Comparison of ENCODE assay signal across 9 cellular contexts in the genomic region with DNA sequence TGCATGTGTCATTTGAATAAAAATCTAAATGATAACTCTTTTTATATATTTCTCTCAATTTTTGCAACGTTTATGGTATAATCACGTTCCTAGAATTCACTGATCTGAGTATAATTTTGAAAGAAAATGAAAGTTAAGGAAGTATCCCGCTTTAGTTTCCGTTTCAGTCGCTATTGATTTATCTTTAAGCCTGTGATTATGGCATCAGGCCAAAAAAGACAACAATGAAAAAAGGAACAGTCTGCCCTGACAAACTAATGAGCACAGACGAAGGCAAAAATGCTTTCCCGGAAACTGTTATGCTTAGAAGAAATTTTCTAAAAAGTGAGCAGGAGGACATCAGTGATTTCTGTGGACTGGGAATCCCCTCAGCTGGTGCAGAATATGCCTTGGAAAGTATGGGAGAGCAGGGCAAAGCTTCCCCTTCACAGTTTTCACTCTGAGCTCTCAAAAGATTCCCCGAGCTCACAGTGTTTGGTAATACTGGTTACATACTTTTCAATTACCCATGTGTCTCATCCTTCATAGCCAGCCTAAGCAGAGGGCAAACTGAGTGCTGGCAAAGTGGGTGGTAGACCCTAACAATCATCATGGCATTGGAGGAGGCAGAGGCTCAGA. TPM values are rescaled to one million over a fixed set of nuclear protein-coding genes. Genes with fewer than 3 reads are reported as not detected.
A peak's percentile ranks its signal among the peaks of the same experiment; 100 is the strongest.
DNase-seq lines count a peak whose midpoint lies in the region; ATAC-seq, FAIRE-seq and TF ChIP-seq lines count a peak whose summit lies in the region.
"Had no signal": no experiment of that assay in that cellular context is flagged by ENCODE, and none has a peak within 500 bp of the region (broad histone marks: within the 10 kb centered on the region; RNA-seq: fewer than 3 reads in every experiment).

No MANE protein-coding gene starts in this region.

- peak overlapping the region; percentile 38 for H3K4me3 Mint-ChIP-seq in CD8-positive, alpha-beta T cell
- H3K4me3 Mint-ChIP-seq in endothelial cell (ENCODE audit: unreplicated experiment) = no peak overlapping the region

- H3K9me3 Mint-ChIP-seq in CD8-positive, alpha-beta T cell = no peaks in the 10 kb centered on the region
- H3K9me3 Mint-ChIP-seq in endothelial cell (ENCODE audit: unreplicated experiment) = no peaks in the 10 kb centered on the region

- no peaks in the 10 kb centered on the region for H3K9me1 ChIP-seq in K562 (ENCODE audit: control insufficient read depth, insufficient read depth, low read length)

- H3K4me1 Mint-ChIP-seq in CD8-positive, alpha-beta T cell (ENCODE audit: low read depth) = peaks cover 7% of the 10 kb centered on the region
- H3K4me1 Mint-ChIP-seq in endothelial cell (ENCODE audit: unreplicated experiment) = no peaks in the 10 kb centered on the region

- H3K23ac ChIP-seq in mesenchymal stem cell (ENCODE audit: low read length in 2 of 2) = no peak overlapping the region

- in situ Hi-C loops in K562 (cut with MboI) = no loop called here

- H2BK12ac ChIP-seq in mesenchymal stem cell (ENCODE audit: low read length in 2 of 2) = no peak overlapping the region

- no peak overlapping the region for H3K27ac ChIP-seq in CD8-positive, alpha-beta T cell (ENCODE audit: low read depth, low read length)
- H3K27ac ChIP-seq in K562 (ENCODE audit: extremely low read depth, low read depth, low read length) (no peak overlapping the region), mesenchymal stem cell (ENCODE audit: low read length, poor library complexity, severe bottlenecking) (no peak overlapping the region)

- intact Hi-C loops in CD8-positive, alpha-beta T cell (cut with DNase I, micrococcal nuclease) = no loop called here
- intact Hi-C loops in K562 (cut with micrococcal nuclease) = no loop called here

- H3K36me3 Mint-ChIP-seq in CD8-positive, alpha-beta T cell = no peaks in the 10 kb centered on the region
- H3K36me3 Mint-ChIP-seq in endothelial cell (ENCODE audit: low read depth, unreplicated experiment) = no peaks in the 10 kb centered on the region

- H3K9me3 ChIP-seq in CD8-positive, alpha-beta T cell (ENCODE audit: low read length) = no peaks in the 10 kb centered on the region
- H3K9me3 ChIP-seq in K562 (replicated peaks; ENCODE audit: control insufficient read depth, insufficient read depth, low read depth, low read length) (no peaks in the 10 kb centered on the region), mesenchymal stem cell (ENCODE audit: control insufficient read depth, low read length) (no peaks in the 10 kb centered on the region)

- TF ChIP-seq CTCF in CD8-positive, alpha-beta T cell (IDR thresholded peaks at IDR 0.05) = no peak
- TF ChIP-seq CTCF in K562 (IDR thresholded peaks at IDR 0.05 in 2 of 3, conservative IDR thresholded peaks at IDR 0.05 in 1 of 3; ENCODE audit: insufficient read depth in 2 of 3, low read depth in 1 of 3, low read length in 3 of 3) = no peak
- no peak for TF ChIP-seq CTCF in endothelial cell (IDR thresholded peaks at IDR 0.05; ENCODE audit: unreplicated experiment)

- WGBS in K562 (ENCODE audit: insufficient coverage, low coverage, missing lambda C conversion rate) = 4% methylated on average over 8 of the region's 8 CpGs
- whole genome bisulfite sequencing in mesenchymal stem cell = 91% methylated on average over 8 of the region's 8 CpGs

- peak overlapping the region in 1 of 2 experiments; percentile 12 for H3K18ac ChIP-seq in mesenchymal stem cell (ENCODE audit: low read depth in 1 of 2, low read length in 2 of 2)

- TF ChIP-seq RAD21 in K562 (CRISPR knock-in tag; conservative IDR thresholded peaks at IDR 0.05 in 1 of 2, IDR thresholded peaks at IDR 0.05 in 1 of 2) = no peak

- H3K79me2 ChIP-seq in K562 (ENCODE audit: control insufficient read depth, insufficient read depth, low read length) = no peaks in the 10 kb centered on the region

- H4K91ac ChIP-seq in mesenchymal stem cell (ENCODE audit: low read length) = no peak overlapping the region

- H4K8ac ChIP-seq in mesenchymal stem cell (ENCODE audit: low read length) = no peak overlapping the region

- no peaks in the 10 kb centered on the region for H4K20me1 ChIP-seq in K562 (replicated peaks; ENCODE audit: control insufficient read depth, insufficient read depth, low read length)

- H3K27ac Mint-ChIP-seq in CD8-positive, alpha-beta T cell = no peak overlapping the region
- no peak overlapping the region for H3K27ac Mint-ChIP-seq in endothelial cell (ENCODE audit: unreplicated experiment)

- POLR2A ChIA-PET in CD8-positive, alpha-beta T cell (lab: Charles Lee) = no interaction called here
- POLR2A ChIA-PET in K562 (lab: Yijun Ruan, JAX) = interaction anchor here (0.9 kb wide), 1 partner anchor 9 kb away, joined by 3 read pairs; no protein-coding TSS in a partner anchor

- H2BK15ac ChIP-seq in mesenchymal stem cell (ENCODE audit: low read depth, poor library complexity, severe bottlenecking) = no peak overlapping the region

- H3K27me3 ChIP-seq in CD8-positive, alpha-beta T cell (ENCODE audit: insufficient read depth, low read length) = no peaks in the 10 kb centered on the region
- peaks cover 0 to under 1% of the 10 kb centered on the region in 2 experiments; a peak in 1 of 5 replicates for H3K27me3 ChIP-seq in K562 (ENCODE audit: control insufficient read depth in 2 of 2, insufficient read depth in 2 of 2, low read length in 2 of 2)
- peaks cover 0 to 5% of the 10 kb centered on the region in 2 experiments for H3K27me3 ChIP-seq in mesenchymal stem cell (ENCODE audit: control insufficient read depth in 1 of 2, insufficient read depth in 1 of 2, low read length in 2 of 2)

- H3K36me3 ChIP-seq in CD8-positive, alpha-beta T cell (ENCODE audit: insufficient read depth, low read length) = no peaks in the 10 kb centered on the region
- H3K36me3 ChIP-seq in K562 (ENCODE audit: control insufficient read depth, insufficient read depth, low read length) (no peaks in the 10 kb centered on the region), mesenchymal stem cell (ENCODE audit: control insufficient read depth in 1 of 2, insufficient read depth in 2 of 2, low read depth in 1 of 2, low read length in 2 of 2) (no peaks in the 10 kb centered on the region)

- H2BK5ac ChIP-seq in mesenchymal stem cell (ENCODE audit: low read depth, low read length, poor library complexity, severe bottlenecking) = no peak overlapping the region

- TF ChIP-seq EP300 in K562 (IDR thresholded peaks at IDR 0.05; ENCODE audit: low read length) = no peak

- H3K4me3 ChIP-seq in CD8-positive, alpha-beta T cell (ENCODE audit: low read depth, low read length) = peak overlapping the region; percentile 31
- H3K4me3 ChIP-seq in K562 = no peak overlapping the region
- H3K4me3 ChIP-seq in mesenchymal stem cell (ENCODE audit: insufficient read depth in 1 of 2, low read depth in 1 of 2, low read length in 2 of 2) = peak overlapping the region in 1 of 2 experiments; percentile 68

- H3K27me3 Mint-ChIP-seq in CD8-positive, alpha-beta T cell (ENCODE audit: low read depth) = no peaks in the 10 kb centered on the region
- no peaks in the 10 kb centered on the region for H3K27me3 Mint-ChIP-seq in endothelial cell (ENCODE audit: unreplicated experiment)

- H3K4me1 ChIP-seq in CD8-positive, alpha-beta T cell (ENCODE audit: insufficient read depth, low read length) = peaks cover 5% of the 10 kb centered on the region
- H3K4me1 ChIP-seq in K562 (replicated peaks in 1 of 2; ENCODE audit: control insufficient read depth in 2 of 2, insufficient read depth in 2 of 2, low read length in 2 of 2) (no peaks in the 10 kb centered on the region; a peak in 1 of 5 replicates), mesenchymal stem cell (ENCODE audit: control insufficient read depth, insufficient read depth, low read depth, low read length) (no peaks in the 10 kb centered on the region)

- DNase-seq in CD8-positive, alpha-beta T cell = no peak
- DNase-seq in NCI-H2029 (lab: John Stamatoyannopoulos, UW) (peak; percentile 35), K562 (ENCODE audit: extremely low read depth in 1 of 4, low spot score in 3 of 4) (no peak), mesenchymal stem cell (no peak), HTR-8/SVneo (ENCODE audit: insufficient read length, low spot score) (no peak), endothelial cell (ENCODE audit: low spot score) (no peak)
- DNase-seq: stimulated activated CD4-positive, alpha-beta T cell treated with anti-CD3 and anti-CD28 coated beads, Interleukin-4, amount 100 ng/mL, for 24 hours had no signal

- no peak overlapping the region for H3K14ac ChIP-seq in mesenchymal stem cell (ENCODE audit: low read length in 2 of 2)

- no peak overlapping the region for H3K9ac ChIP-seq in K562 (ENCODE audit: insufficient read depth in 1 of 2, low read depth in 2 of 2, low read length in 2 of 2)
- H3K9ac ChIP-seq in mesenchymal stem cell (ENCODE audit: low read length) = peak overlapping the region; percentile 75

- H3K4me2 ChIP-seq in K562 (ENCODE audit: insufficient read depth, low read length) = no peak overlapping the region
- no peak overlapping the region for H3K4me2 ChIP-seq in mesenchymal stem cell (ENCODE audit: low read length, poor library complexity, severe bottlenecking)

- BruUV-seq in K562 (replicated peaks; lab: Mats Ljungman, UMichigan) = no TSS peak

- CTCF ChIA-PET in CD8-positive, alpha-beta T cell (lab: Charles Lee) = no interaction called here
- CTCF ChIA-PET in K562 (lab: Yijun Ruan, JAX; ENCODE audit: low intra/inter-chr PET ratio) = no interaction called here

- no peaks in the 10 kb centered on the region for H3K79me1 ChIP-seq in mesenchymal stem cell (replicated peaks; ENCODE audit: low read length, poor library complexity, severe bottlenecking)

- H2AK5ac ChIP-seq in mesenchymal stem cell (ENCODE audit: low read length, severe bottlenecking) = no peak overlapping the region

- H3K4ac ChIP-seq in mesenchymal stem cell (ENCODE audit: low read depth in 1 of 2, low read length in 2 of 2) = no peak overlapping the region

- ATAC-seq in CD8-positive, alpha-beta T cell = no peak
- ATAC-seq in K562 (no peak), HG02759 (IDR thresholded peaks at IDR 0.05; ENCODE audit: unreplicated experiment) (no peak), GM18520 (IDR thresholded peaks at IDR 0.05; ENCODE audit: unreplicated experiment) (no peak)

- H2AFZ ChIP-seq in K562 (ENCODE audit: low read depth, low read length) (peak overlapping the region; percentile 55), mesenchymal stem cell (ENCODE audit: low read depth, low read length) (no peak overlapping the region)

- TF ChIP-seq POLR2A in K562 (conservative IDR thresholded peaks at IDR 0.05) = no peak

- no peak overlapping the region for H2BK120ac ChIP-seq in mesenchymal stem cell (ENCODE audit: low read depth, low read length)

- no peak for FAIRE-seq in K562 (lab: Jason Lieb, UNC)
- no peak for FAIRE-seq in HTR-8/SVneo (lab: Jason Lieb, UNC)

RNA-seq across cellular contexts. Expression of a gene that starts 5.1 kb away (rescaled TPM):
- not detected for total RNA-seq in CD8-positive, alpha-beta T cell
- total RNA-seq in K562 (2011; cell fraction: chromatin; rRNA removed; ENCODE audit: low replicate concordance) = not detected in 2 replicates
- total RNA-seq in K562 (2011; cell fraction: nucleolus; rRNA removed) = not detected in 2 replicates
- total RNA-seq in K562 (2011; cell fraction: nucleoplasm; rRNA removed) = not detected in 2 replicates
- total RNA-seq in K562 (2014; rRNA removed) = not detected in 2 replicates
- total RNA-seq in K562 (2014; rRNA removed; fragmentation: Illumina TruSeq; extraction: Trizol) = not detected in 2 replicates
- 0.15 TPM in 1 of 2 replicates, not detected in the other for total RNA-seq in K562 (2015; rRNA removed; fragmentation: Illumina TruSeq; extraction: Trizol)
- 0.18 TPM in 1 of 2 replicates, not detected in the other for total RNA-seq in K562 (2021)
- polyA plus RNA-seq in K562 (2011; rRNA removed) = not detected in 2 replicates
- not detected in 2 replicates for polyA plus RNA-seq in K562 (2011; cell fraction: cytosol; rRNA removed)
- not detected in 2 replicates for polyA plus RNA-seq in K562 (2011; cell fraction: nucleus; rRNA removed)
- 0.23 and 0.83 TPM in 2 replicates for polyA plus RNA-seq in K562 (2012)
- not detected in 2 replicates for polyA plus RNA-seq in K562 (2014; fragmentation: Illumina TruSeq; extraction: Trizol)
- polyA plus RNA-seq in K562 (2014; fragmentation: Nextera tagmentation; extraction: Ambion mirVana) = under 1 TPM in 1 of 2 experiments, not detected in 1; 0.06 TPM
- 0.08 TPM in 1 of 2 replicates, not detected in the other for polyA plus RNA-seq in K562 (2014; rRNA removed)
- polyA minus RNA-seq in K562 (2011; rRNA and poly(A)+ RNA removed) = not detected in 2 replicates
- not detected in 2 replicates for polyA minus RNA-seq in K562 (2011; cell fraction: cytosol; rRNA and poly(A)+ RNA removed)
- not detected in 2 replicates for polyA minus RNA-seq in K562 (2011; cell fraction: nucleus; rRNA and poly(A)+ RNA removed)
- polyA plus RNA-seq in mesenchymal stem cell (2013, experiment 1 of 2) = 0.40 TPM
- 0.45 TPM for polyA plus RNA-seq in mesenchymal stem cell (2013, experiment 2 of 2)
- total RNA-seq in endothelial cell (ENCODE audit: unreplicated experiment) = not detected

RNA-seq across cellular contexts. Expression of a gene that starts 7.5 kb away (rescaled TPM):
- total RNA-seq in CD8-positive, alpha-beta T cell = not detected
- total RNA-seq in K562 (2011; cell fraction: chromatin; rRNA removed; ENCODE audit: low replicate concordance) = 0.93 and 7.8 TPM in 2 replicates
- 0.50 and 0.66 TPM in 2 replicates for total RNA-seq in K562 (2011; cell fraction: nucleolus; rRNA removed)
- total RNA-seq in K562 (2011; cell fraction: nucleoplasm; rRNA removed) = 1.6 and 2.1 TPM in 2 replicates
- 3.3 and 4.5 TPM in 2 replicates for total RNA-seq in K562 (2014; rRNA removed)
- total RNA-seq in K562 (2014; rRNA removed; fragmentation: Illumina TruSeq; extraction: Trizol) = 6.8 and 8.9 TPM in 2 replicates
- total RNA-seq in K562 (2015; rRNA removed; fragmentation: Illumina TruSeq; extraction: Trizol) = 3.8 and 6.1 TPM in 2 replicates
- total RNA-seq in K562 (2021) = 4.0 and 4.5 TPM in 2 replicates
- polyA plus RNA-seq in K562 (2011; rRNA removed) = 0.41 and 5.9 TPM in 2 replicates
- 0.24 and 0.46 TPM in 2 replicates for polyA plus RNA-seq in K562 (2011; cell fraction: cytosol; rRNA removed)
- polyA plus RNA-seq in K562 (2011; cell fraction: nucleus; rRNA removed) = 1.1 and 7.7 TPM in 2 replicates
- 5.1 and 25.5 TPM in 2 replicates for polyA plus RNA-seq in K562 (2012)
- 5.8 and 9.1 TPM in 2 replicates for polyA plus RNA-seq in K562 (2014; fragmentation: Illumina TruSeq; extraction: Trizol)
- polyA plus RNA-seq in K562 (2014; fragmentation: Nextera tagmentation; extraction: Ambion mirVana) = 1 to 10 TPM; 2.1 to 2.3 TPM
- polyA plus RNA-seq in K562 (2014; rRNA removed) = 5.6 and 6.2 TPM in 2 replicates
- 4.0 TPM in 1 of 2 replicates, not detected in the other for polyA minus RNA-seq in K562 (2011; rRNA and poly(A)+ RNA removed)
- 1.0 TPM in 1 of 2 replicates, not detected in the other for polyA minus RNA-seq in K562 (2011; cell fraction: cytosol; rRNA and poly(A)+ RNA removed)
- polyA minus RNA-seq in K562 (2011; cell fraction: nucleus; rRNA and poly(A)+ RNA removed) = 0.78 and 0.94 TPM in 2 replicates
- 0.03 TPM for polyA plus RNA-seq in mesenchymal stem cell (2013, experiment 1 of 2)
- polyA plus RNA-seq in mesenchymal stem cell (2013, experiment 2 of 2) = not detected
- not detected for total RNA-seq in endothelial cell (ENCODE audit: unreplicated experiment)

RNA-seq across cellular contexts. Expression of a gene that starts 21.0 kb away (rescaled TPM):
- total RNA-seq in CD8-positive, alpha-beta T cell = not detected
- total RNA-seq in K562 (2011; cell fraction: chromatin; rRNA removed; ENCODE audit: low replicate concordance) = not detected in 2 replicates
- total RNA-seq in K562 (2011; cell fraction: nucleolus; rRNA removed) = not detected in 2 replicates
- total RNA-seq in K562 (2011; cell fraction: nucleoplasm; rRNA removed) = not detected in 2 replicates
- total RNA-seq in K562 (2014; rRNA removed) = not detected in 2 replicates
- not detected in 2 replicates for total RNA-seq in K562 (2014; rRNA removed; fragmentation: Illumina TruSeq; extraction: Trizol)
- total RNA-seq in K562 (2015; rRNA removed; fragmentation: Illumina TruSeq; extraction: Trizol) = not detected in 2 replicates
- total RNA-seq in K562 (2021) = not detected in 2 replicates
- polyA plus RNA-seq in K562 (2011; rRNA removed) = not detected in 2 replicates
- polyA plus RNA-seq in K562 (2011; cell fraction: cytosol; rRNA removed) = not detected in 2 replicates
- not detected in 2 replicates for polyA plus RNA-seq in K562 (2011; cell fraction: nucleus; rRNA removed)
- not detected in 2 replicates for polyA plus RNA-seq in K562 (2012)
- polyA plus RNA-seq in K562 (2014; fragmentation: Illumina TruSeq; extraction: Trizol) = not detected in 2 replicates
- polyA plus RNA-seq in K562 (2014; fragmentation: Nextera tagmentation; extraction: Ambion mirVana) = not detected
- not detected in 2 replicates for polyA plus RNA-seq in K562 (2014; rRNA removed)
- polyA minus RNA-seq in K562 (2011; rRNA and poly(A)+ RNA removed) = not detected in 2 replicates
- not detected in 2 replicates for polyA minus RNA-seq in K562 (2011; cell fraction: cytosol; rRNA and poly(A)+ RNA removed)
- polyA minus RNA-seq in K562 (2011; cell fraction: nucleus; rRNA and poly(A)+ RNA removed) = not detected in 2 replicates
- 0.01 TPM for polyA plus RNA-seq in mesenchymal stem cell (2013, experiment 1 of 2)
- polyA plus RNA-seq in mesenchymal stem cell (2013, experiment 2 of 2) = 0.01 TPM
- total RNA-seq in endothelial cell (ENCODE audit: unreplicated experiment) = not detected

RNA-seq across cellular contexts. Expression of a gene that starts 37.6 kb away (rescaled TPM):
- 10 to 100 TPM; 23.0 to 24.8 TPM for total RNA-seq in CD8-positive, alpha-beta T cell
- 16.8 and 34.6 TPM in 2 replicates for total RNA-seq in K562 (2011; cell fraction: chromatin; rRNA removed; ENCODE audit: low replicate concordance)
- total RNA-seq in K562 (2011; cell fraction: nucleolus; rRNA removed) = 10.2 and 10.8 TPM in 2 replicates
- total RNA-seq in K562 (2011; cell fraction: nucleoplasm; rRNA removed) = 15.4 and 19.2 TPM in 2 replicates
- total RNA-seq in K562 (2014; rRNA removed) (28.2 and 42.6 TPM in 2 replicates), K562 (2014; rRNA removed; fragmentation: Illumina TruSeq; extraction: Trizol) (54.1 and 64.9 TPM in 2 replicates), K562 (2015; rRNA removed; fragmentation: Illumina TruSeq; extraction: Trizol) (46.6 and 48.6 TPM in 2 replicates), K562 (2021) (47.8 and 54.3 TPM in 2 replicates), endothelial cell (ENCODE audit: unreplicated experiment) (40.6 TPM)
- polyA plus RNA-seq in K562 (2011; rRNA removed) (21.7 and 30.4 TPM in 2 replicates), K562 (2014; fragmentation: Illumina TruSeq; extraction: Trizol) (57.4 and 61.7 TPM in 2 replicates), K562 (2014; fragmentation: Nextera tagmentation; extraction: Ambion mirVana) (100 to 1,000 TPM in 1 of 2 experiments, 10 to 100 TPM in 1; 71.4 to 115 TPM), K562 (2014; rRNA removed) (30.3 and 32.1 TPM in 2 replicates)
- polyA plus RNA-seq in K562 (2011; cell fraction: cytosol; rRNA removed) = 6.4 and 10.7 TPM in 2 replicates
- 11.3 and 14.5 TPM in 2 replicates for polyA plus RNA-seq in K562 (2011; cell fraction: nucleus; rRNA removed)
- 30.0 and 33.1 TPM in 2 replicates for polyA plus RNA-seq in K562 (2012)
- polyA minus RNA-seq in K562 (2011; rRNA and poly(A)+ RNA removed) = 43.5 and 45.5 TPM in 2 replicates
- polyA minus RNA-seq in K562 (2011; cell fraction: cytosol; rRNA and poly(A)+ RNA removed) = 13.3 and 22.3 TPM in 2 replicates
- polyA minus RNA-seq in K562 (2011; cell fraction: nucleus; rRNA and poly(A)+ RNA removed) = 8.9 and 15.1 TPM in 2 replicates
- polyA plus RNA-seq in mesenchymal stem cell (2013, experiment 1 of 2) = 36.4 TPM
- 35.9 TPM for polyA plus RNA-seq in mesenchymal stem cell (2013, experiment 2 of 2)

RNA-seq across cellular contexts. Expression of a gene that starts 46.2 kb away (rescaled TPM):
- not detected for total RNA-seq in CD8-positive, alpha-beta T cell
- 0.67 and 3.0 TPM in 2 replicates for total RNA-seq in K562 (2011; cell fraction: chromatin; rRNA removed; ENCODE audit: low replicate concordance)
- total RNA-seq in K562 (2011; cell fraction: nucleolus; rRNA removed) = 0.39 and 1.2 TPM in 2 replicates
- total RNA-seq in K562 (2011; cell fraction: nucleoplasm; rRNA removed) = 0.73 and 1.1 TPM in 2 replicates
- 0.73 TPM in 1 of 2 replicates, not detected in the other for total RNA-seq in K562 (2014; rRNA removed)
- 0.54 and 0.98 TPM in 2 replicates for total RNA-seq in K562 (2014; rRNA removed; fragmentation: Illumina TruSeq; extraction: Trizol)
- 0.75 and 0.76 TPM in 2 replicates for total RNA-seq in K562 (2015; rRNA removed; fragmentation: Illumina TruSeq; extraction: Trizol)
- 0.54 and 0.69 TPM in 2 replicates for total RNA-seq in K562 (2021)
- 0.12 and 1.4 TPM in 2 replicates for polyA plus RNA-seq in K562 (2011; rRNA removed)
- polyA plus RNA-seq in K562 (2011; cell fraction: cytosol; rRNA removed) = 0.16 TPM in 1 of 2 replicates, not detected in the other
- polyA plus RNA-seq in K562 (2011; cell fraction: nucleus; rRNA removed) = 0.58 TPM in 1 of 2 replicates, not detected in the other
- polyA plus RNA-seq in K562 (2012) = 0.90 and 2.7 TPM in 2 replicates
- 0.46 and 1.3 TPM in 2 replicates for polyA plus RNA-seq in K562 (2014; fragmentation: Illumina TruSeq; extraction: Trizol)
- 1 to 10 TPM; 1.1 to 1.3 TPM for polyA plus RNA-seq in K562 (2014; fragmentation: Nextera tagmentation; extraction: Ambion mirVana)
- 1.00 and 1.1 TPM in 2 replicates for polyA plus RNA-seq in K562 (2014; rRNA removed)
- 0.56 TPM in 1 of 2 replicates, not detected in the other for polyA minus RNA-seq in K562 (2011; rRNA and poly(A)+ RNA removed)
- polyA minus RNA-seq in K562 (2011; cell fraction: cytosol; rRNA and poly(A)+ RNA removed) = not detected in 2 replicates
- not detected in 2 replicates for polyA minus RNA-seq in K562 (2011; cell fraction: nucleus; rRNA and poly(A)+ RNA removed)
- 0.36 TPM for polyA plus RNA-seq in mesenchymal stem cell (2013, experiment 1 of 2)
- polyA plus RNA-seq in mesenchymal stem cell (2013, experiment 2 of 2) = 0.25 TPM
- total RNA-seq in endothelial cell (ENCODE audit: unreplicated experiment) = not detected
